In genomic region chr12:65740873-65741600, GRCh38 we compare ENCODE assay signal across 8 cellular contexts.
DNase-seq lines count a peak whose midpoint lies in the region; ATAC-seq and TF ChIP-seq lines count a peak whose summit lies in the region.

No MANE protein-coding gene starts in this region.

- no peak overlapping the region for H3K4me2 ChIP-seq in Karpas-422 (ENCODE audit: low read depth, low read length, poor library complexity, severe bottlenecking)

- H3K4me1 ChIP-seq in adrenal gland (replicated peaks in 1 of 2) (peaks cover 10 to 15% of the 10 kb centered on the region in 2 donors), heart right ventricle (peaks cover 0 to 14% (median 4%) of the 10 kb centered on the region in 9 donors), Karpas-422 (ENCODE audit: low read length) (no peaks in the 10 kb centered on the region)

- H3K9me3 ChIP-seq in adrenal gland (replicated peaks in 1 of 3) (no peaks in the 10 kb centered on the region), heart right ventricle (no peaks in the 10 kb centered on the region), Karpas-422 (ENCODE audit: low read length) (no peaks in the 10 kb centered on the region)

- peaks cover 8% of the 10 kb centered on the region for H3K9me3 Mint-ChIP-seq in progenitor cell of endocrine pancreas (ENCODE audit: low read depth)

- no peaks in the 10 kb centered on the region for H3K36me3 Mint-ChIP-seq in progenitor cell of endocrine pancreas (ENCODE audit: insufficient read depth)

- no peaks in the 10 kb centered on the region for H4K20me1 ChIP-seq in Karpas-422 (ENCODE audit: insufficient read depth, low read depth, low read length)

- no peaks in the 10 kb centered on the region for H3K9me2 ChIP-seq in Karpas-422 (replicated peaks; ENCODE audit: insufficient read depth, low read length)

- peak overlapping the region; percentile 92 for H3K27ac Mint-ChIP-seq in progenitor cell of endocrine pancreas

- TF ChIP-seq POLR2A in adrenal gland (IDR thresholded peaks at IDR 0.05), result no peak

- H3K36me3 ChIP-seq in adrenal gland (replicated peaks in 1 of 2), result no peaks in the 10 kb centered on the region
- no peaks in the 10 kb centered on the region for H3K36me3 ChIP-seq in heart right ventricle
- no peaks in the 10 kb centered on the region for H3K36me3 ChIP-seq in Karpas-422 (ENCODE audit: insufficient read depth, low read length)

- peak; percentile 70 for ATAC-seq in HG03045 (IDR thresholded peaks at IDR 0.05; ENCODE audit: unreplicated experiment)
- peak; percentile 89 to 98 (median 96) for ATAC-seq in heart right ventricle

- peaks cover 8% of the 10 kb centered on the region for H3K4me1 Mint-ChIP-seq in progenitor cell of endocrine pancreas (ENCODE audit: low read depth)

- 10 to 43% (median 19%) methylated on average over 12 to 42 of the region's 42 CpGs for WGBS in adrenal gland, 4 donors
- WGBS in heart right ventricle, 2 donors, result 12% methylated on average over 34 to 42 of the region's 42 CpGs

- H3K27ac ChIP-seq in adrenal gland (no peak overlapping the region), heart right ventricle (no peak overlapping the region), Karpas-422 (ENCODE audit: low read length) (no peak overlapping the region)

- no peak overlapping the region for H3K9ac ChIP-seq in Karpas-422 (ENCODE audit: low read length)

- peaks cover 10% of the 10 kb centered on the region for H3K27me3 Mint-ChIP-seq in progenitor cell of endocrine pancreas

- TF ChIP-seq CTCF in GM10248 (IDR thresholded peaks at IDR 0.05; ENCODE audit: control extremely low read depth, extremely low read depth, low read depth, missing control alignments), result no peak
- TF ChIP-seq CTCF in adrenal gland (IDR thresholded peaks at IDR 0.05), result no peak
- no peak for TF ChIP-seq CTCF in heart right ventricle (IDR thresholded peaks at IDR 0.05)
- TF ChIP-seq CTCF in progenitor cell of endocrine pancreas (IDR thresholded peaks at IDR 0.05; ENCODE audit: unreplicated experiment), result no peak

- peak overlapping the region in 1 of 4 donors; percentile 52 for H3K4me3 ChIP-seq in adrenal gland
- peak overlapping the region in 9 of 10 donors; percentile 55 to 74 (median 64) for H3K4me3 ChIP-seq in heart right ventricle
- H3K4me3 ChIP-seq in Karpas-422 (ENCODE audit: low read length), result no peak overlapping the region

- H3K27me3 ChIP-seq in adrenal gland, result peaks cover 35% of the 10 kb centered on the region
- peaks cover 0 to 44% (median 26%) of the 10 kb centered on the region in 7 donors for H3K27me3 ChIP-seq in heart right ventricle
- no peaks in the 10 kb centered on the region for H3K27me3 ChIP-seq in Karpas-422 (ENCODE audit: low read length)

- CTCF ChIA-PET in GM10248 (lab: Yijun Ruan, JAX), result interaction anchor here (1.0 kb wide), 2 partner anchors 14 to 139 kb away, joined by 3 to 4 read pairs; no protein-coding TSS in a partner anchor

- no peaks in the 10 kb centered on the region for H3K79me2 ChIP-seq in Karpas-422 (ENCODE audit: low read length)

- POLR2A ChIA-PET in GM10248 (lab: Yijun Ruan, JAX), result interaction anchor here (0.5 kb wide), 2 partner anchors 14 to 858 kb away, joined by 3 read pairs; no protein-coding TSS in a partner anchor

- intact Hi-C loops in adrenal gland (cut with DNase I) (no loop called here), heart right ventricle (cut with DNase I) (no loop called here)

- H3K4me3 Mint-ChIP-seq in progenitor cell of endocrine pancreas (ENCODE audit: low read depth), result peak overlapping the region; percentile 79

- no peak overlapping the region for H2AFZ ChIP-seq in Karpas-422 (ENCODE audit: low read length)

- DNase-seq in GM10248 (ENCODE audit: extremely low spot score) (peak; percentile 83), SK-N-DZ (ENCODE audit: low spot score) (peak; percentile 21), adrenal gland (peak in 5 of 7 donors; percentile 25 to 72 (median 56)), heart right ventricle (peak; percentile 66 to 79), progenitor cell of endocrine pancreas (ENCODE audit: low spot score, unreplicated experiment) (peak; percentile 90), ureter (ENCODE audit: low spot score) (peak; percentile 55), Karpas-422 (no peak)
